In the genomic region with DNA sequence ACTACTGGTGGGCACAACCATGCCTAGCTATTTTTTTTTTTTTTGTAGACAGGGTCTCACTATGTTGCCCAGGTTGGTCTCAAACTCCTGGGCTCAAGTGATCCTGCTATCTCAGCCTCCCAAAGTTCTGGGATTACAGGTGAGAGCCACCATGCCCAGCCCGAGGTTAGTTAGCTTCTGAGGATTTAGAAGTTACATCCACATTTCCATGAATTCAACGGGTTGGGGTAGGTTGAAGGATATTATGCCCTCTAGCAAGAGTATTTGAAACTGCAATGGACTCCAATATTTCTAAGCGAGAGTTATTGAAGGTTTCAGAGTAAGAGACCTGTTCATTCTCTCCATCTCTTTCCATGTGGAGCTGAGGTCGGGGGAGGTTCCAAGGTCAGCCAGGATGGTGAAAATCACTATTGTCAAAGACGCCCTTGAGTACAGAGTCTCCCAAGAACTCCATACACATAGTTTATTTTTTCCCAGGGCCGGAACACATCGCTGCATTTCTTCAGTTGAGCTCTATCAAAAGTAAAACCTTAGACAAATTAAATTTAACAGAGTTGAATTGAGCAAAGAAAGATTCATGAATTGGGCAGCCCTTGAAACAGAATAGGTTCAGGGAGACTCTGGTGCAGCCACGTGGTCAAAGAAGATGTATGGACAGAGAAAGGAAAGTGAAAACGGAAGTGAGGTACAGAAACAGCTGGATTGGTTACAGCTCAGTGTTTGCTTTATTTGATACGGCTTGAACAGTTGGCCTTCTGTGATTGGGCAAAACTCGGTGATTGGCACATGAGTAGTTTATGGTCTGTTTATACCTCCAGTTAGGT, we compare ENCODE assay signal across 8 cellular contexts. TPM values are rescaled to one million over a fixed set of nuclear protein-coding genes. Genes with fewer than 3 reads are reported as not detected.
DNase-seq lines count a peak whose midpoint lies in the region; ATAC-seq and TF ChIP-seq lines count a peak whose summit lies in the region.

No MANE protein-coding gene starts in this region.

- H3K9me3 Mint-ChIP-seq in effector memory CD8-positive, alpha-beta T cell: peaks cover 0 to 2% of the 10 kb centered on the region in 2 donors
- no peaks in the 10 kb centered on the region for H3K9me3 Mint-ChIP-seq in glutamatergic neuron (ENCODE audit: unreplicated experiment)

- no peak overlapping the region for H3K4me3 Mint-ChIP-seq in effector memory CD8-positive, alpha-beta T cell
- no peak overlapping the region for H3K4me3 Mint-ChIP-seq in glutamatergic neuron (ENCODE audit: unreplicated experiment)

- 60 to 63% methylated on average over 11 of the region's 11 CpGs for WGBS in esophagus squamous epithelium, 2 donors

- H3K4me1 ChIP-seq in cardiac muscle cell (ENCODE audit: low read depth) (no peaks in the 10 kb centered on the region), right atrium auricular region (no peaks in the 10 kb centered on the region), esophagus squamous epithelium (peaks cover 0 to 15% (median 0%) of the 10 kb centered on the region in 3 donors)

- H3K36me3 Mint-ChIP-seq in effector memory CD8-positive, alpha-beta T cell (ENCODE audit: insufficient read depth): no peaks in the 10 kb centered on the region
- peaks cover 9% of the 10 kb centered on the region for H3K36me3 Mint-ChIP-seq in glutamatergic neuron (ENCODE audit: unreplicated experiment)

- no peak overlapping the region for H3K27ac ChIP-seq in cardiac muscle cell
- no peak overlapping the region for H3K27ac ChIP-seq in right atrium auricular region
- no peak overlapping the region for H3K27ac ChIP-seq in esophagus squamous epithelium

- no peaks in the 10 kb centered on the region for H3K36me3 ChIP-seq in cardiac muscle cell
- no peaks in the 10 kb centered on the region for H3K36me3 ChIP-seq in right atrium auricular region
- no peaks in the 10 kb centered on the region for H3K36me3 ChIP-seq in esophagus squamous epithelium

- intact Hi-C loops in esophagus squamous epithelium (cut with DNase I): loop anchor here (5.0 kb wide), 2 partner anchors 73 to 273 kb away; partner anchors contain the start of gene SYT17

- no peaks in the 10 kb centered on the region for H3K27me3 ChIP-seq in cardiac muscle cell
- H3K27me3 ChIP-seq in right atrium auricular region: no peaks in the 10 kb centered on the region
- no peaks in the 10 kb centered on the region for H3K27me3 ChIP-seq in esophagus squamous epithelium

- no peak overlapping the region for H3K27ac Mint-ChIP-seq in effector memory CD8-positive, alpha-beta T cell
- H3K27ac Mint-ChIP-seq in glutamatergic neuron (ENCODE audit: unreplicated experiment): no peak overlapping the region

- peaks cover 0 to 12% of the 10 kb centered on the region in 2 donors for H3K27me3 Mint-ChIP-seq in effector memory CD8-positive, alpha-beta T cell
- peaks cover 3% of the 10 kb centered on the region for H3K27me3 Mint-ChIP-seq in glutamatergic neuron (ENCODE audit: unreplicated experiment)

- peak; percentile 13 for TF ChIP-seq CTCF in cardiac muscle cell (IDR thresholded peaks at IDR 0.05; ENCODE audit: low read depth, low read length)
- TF ChIP-seq CTCF in right atrium auricular region (IDR thresholded peaks at IDR 0.05): no peak
- TF ChIP-seq CTCF in esophagus squamous epithelium (IDR thresholded peaks at IDR 0.05): no peak
- TF ChIP-seq CTCF in omental fat pad (IDR thresholded peaks at IDR 0.05): no peak
- no peak for TF ChIP-seq CTCF in glutamatergic neuron (IDR thresholded peaks at IDR 0.05; ENCODE audit: partially characterized antibody, unreplicated experiment)

- DNase-seq in cardiac muscle cell (ENCODE audit: low read depth in 1 of 2, low spot score in 1 of 2) (no peak), right atrium auricular region (ENCODE audit: low spot score) (no peak), NOMO-1 treated with dmso at 0.1 percent for 144 hours (lab: John Stamatoyannopoulos, UW; ENCODE audit: unreplicated experiment) (peak; percentile 69), esophagus squamous epithelium (lab: John Stamatoyannopoulos, UW) (no peak), omental fat pad (ENCODE audit: low spot score) (no peak), glutamatergic neuron (no peak)
- DNase-seq in effector memory CD8-positive, alpha-beta T cell: no peak

- peak; percentile 35 for ATAC-seq in effector memory CD8-positive, alpha-beta T cell (replicated peaks)
- no peak for ATAC-seq in GM18502 (IDR thresholded peaks at IDR 0.05; ENCODE audit: poor library complexity, unreplicated experiment)
- ATAC-seq in omental fat pad (ENCODE audit: low FRiP score): no peak

- H3K4me1 Mint-ChIP-seq in effector memory CD8-positive, alpha-beta T cell (ENCODE audit: low read depth in 2 of 2): peaks cover 3% of the 10 kb centered on the region in 2 donors
- H3K4me1 Mint-ChIP-seq in glutamatergic neuron (ENCODE audit: low read depth, unreplicated experiment): no peaks in the 10 kb centered on the region

- no peak overlapping the region for H3K4me3 ChIP-seq in cardiac muscle cell
- no peak overlapping the region for H3K4me3 ChIP-seq in right atrium auricular region
- no peak overlapping the region for H3K4me3 ChIP-seq in esophagus squamous epithelium

- TF ChIP-seq POLR2A in esophagus squamous epithelium (IDR thresholded peaks at IDR 0.05): no peak

- H3K9me3 ChIP-seq in cardiac muscle cell (ENCODE audit: low read depth) (no peaks in the 10 kb centered on the region), right atrium auricular region (no peaks in the 10 kb centered on the region), esophagus squamous epithelium (no peaks in the 10 kb centered on the region)

RNA-seq across cellular contexts. Expression of gene ITPRIPL2, which starts 19.0 kb away (rescaled TPM):
- total RNA-seq in cardiac muscle cell: 4.1 and 9.7 TPM in 2 replicates
- polyA plus RNA-seq in cardiac muscle cell: 2.8 and 7.1 TPM in 2 replicates
- total RNA-seq in right atrium auricular region: 10 to 100 TPM; 17.5 to 40.2 TPM
- 10 to 100 TPM; 18.3 to 78.6 (median 42.4) TPM for total RNA-seq in esophagus squamous epithelium
- 10 to 100 TPM; 58.9 to 92.5 (median 75.7) TPM for total RNA-seq in omental fat pad
- 3.4 TPM for total RNA-seq in glutamatergic neuron (ENCODE audit: unreplicated experiment)

RNA-seq across cellular contexts. Expression of gene COQ7, which starts 27.3 kb away (rescaled TPM):
- total RNA-seq in cardiac muscle cell: 36.2 and 50.6 TPM in 2 replicates
- polyA plus RNA-seq in cardiac muscle cell: 28.5 and 38.5 TPM in 2 replicates
- total RNA-seq in right atrium auricular region: 10 to 100 TPM; 19.6 to 27.3 TPM
- total RNA-seq in esophagus squamous epithelium: 10 to 100 TPM in 3 of 4 donors, 1 to 10 TPM in 1; 5.6 to 14.4 (median 12.5) TPM
- total RNA-seq in omental fat pad: 10 to 100 TPM; 11.0 to 17.4 (median 11.9) TPM
- 21.3 TPM for total RNA-seq in glutamatergic neuron (ENCODE audit: unreplicated experiment)
